In genomic region chr14:89030921-89031320, GRCh38 we compare ENCODE assay signal across 7 cellular contexts.
"Had no signal": no experiment of that assay in that cellular context is flagged by ENCODE, and none has a peak within 500 bp of the region (broad histone marks: within the 10 kb centered on the region; RNA-seq: fewer than 3 reads in every experiment).

No MANE protein-coding gene starts in this region.

- H3K9me3 Mint-ChIP-seq: GM23338, HFFc6 had no signal

- FAIRE-seq: HTR-8/SVneo, K562 had no signal

- DNase-seq: H7, HFFc6, KG1 had no signal

- H3K36me3 ChIP-seq: HAP-1 had no signal

- H3K4me3 Mint-ChIP-seq: GM23338, HFFc6 had no signal

- H3K9me3 ChIP-seq: HAP-1 had no signal

- H3K27ac Mint-ChIP-seq: GM23338, HFFc6 had no signal

- H3K4me1 Mint-ChIP-seq: GM23338 had no signal

- H3K4me3 ChIP-seq: GM23338, HAP-1, K562 had no signal
